ENCODE assay signal across 17 cellular contexts in genomic region chr20:10920396-10920795, GRCh38.
"Had no signal": no experiment of that assay in that cellular context is flagged by ENCODE, and none has a peak within 500 bp of the region (broad histone marks: within the 10 kb centered on the region; RNA-seq: fewer than 3 reads in every experiment).

No MANE protein-coding gene starts in this region.

- H3K27me3 ChIP-seq: brain microvascular endothelial cell, ovary, right lobe of liver, spleen had no signal

- H3K27ac ChIP-seq: ovary, right lobe of liver, spleen, VCaP had no signal

- H3K36me3 ChIP-seq: brain microvascular endothelial cell, ovary, right lobe of liver, spleen had no signal

- DNase-seq: activated CD4-positive, alpha-beta memory T cell treated with anti-CD3 and anti-CD28 coated beads for 36 hours; activated CD4-positive, alpha-beta T cell treated with anti-CD3 and anti-CD28 coated beads for 1 hour; activated effector memory CD4-positive, alpha-beta T cell treated with Interleukin-2 at 50 U/mL for 16 hours; activated T-cell treated with anti-CD3 and anti-CD28 coated beads, Interleukin-2, amount 50 U/mL, for 24 hours; amygdala; cortex of kidney; effector memory CD8-positive, alpha-beta T cell; hippocampal formation; kidney; nephron progenitor cell; right lobe of liver; spleen; T-helper 1 cell; T1000 had no signal

- H3K4me1 ChIP-seq: right lobe of liver had no signal

- H3K4me3 ChIP-seq: ovary, right lobe of liver, spleen had no signal

- H3K9me3 ChIP-seq: ovary, right lobe of liver had no signal

- FAIRE-seq: kidney had no signal

- ATAC-seq: effector memory CD8-positive, alpha-beta T cell; right lobe of liver had no signal
